In genomic region chr6:12009904-12010634, GRCh38 we compare ENCODE assay signal across 8 cellular contexts. TPM values are rescaled to one million over a fixed set of nuclear protein-coding genes. Genes with fewer than 3 reads are reported as not detected.
DNase-seq lines count a peak whose midpoint lies in the region; TF ChIP-seq lines count a peak whose summit lies in the region.

No MANE protein-coding gene starts in this region.

- peaks cover 5% of the 10 kb centered on the region for H3K79me2 ChIP-seq in fibroblast of lung (ENCODE audit: control insufficient read depth, insufficient read depth, low read length)
- no peaks in the 10 kb centered on the region for H3K79me2 ChIP-seq in parathyroid adenoma

- peaks cover 12% of the 10 kb centered on the region for H3K36me3 Mint-ChIP-seq in activated CD4-positive, alpha-beta T cell treated with anti-CD3 and anti-CD28 coated beads, Interleukin-2, amount 10 ng/mL, durations not matched to agents 7 days and 5 days (ENCODE audit: low read depth)

- H2AFZ ChIP-seq in fibroblast of lung (ENCODE audit: low read length): peak overlapping the region; percentile 61
- peak overlapping the region; percentile 94 for H2AFZ ChIP-seq in parathyroid adenoma

- H3K4me3 Mint-ChIP-seq in activated CD4-positive, alpha-beta T cell treated with anti-CD3 and anti-CD28 coated beads, Interleukin-2, amount 10 ng/mL, durations not matched to agents 7 days and 5 days: peak overlapping the region; percentile 89

- H3K4me1 ChIP-seq in SJSA1 (replicated peaks) (peaks cover 27% of the 10 kb centered on the region), fibroblast of lung (ENCODE audit: control insufficient read depth, extremely low read depth, insufficient read depth, low read length) (peaks cover 2% of the 10 kb centered on the region), parathyroid adenoma (peaks cover 19% of the 10 kb centered on the region)

- no peaks in the 10 kb centered on the region for H3K27me3 ChIP-seq in SJSA1 (replicated peaks)
- H3K27me3 ChIP-seq in fibroblast of lung (ENCODE audit: control insufficient read depth, insufficient read depth, low read length): no peaks in the 10 kb centered on the region
- H3K27me3 ChIP-seq in parathyroid adenoma (ENCODE audit: control insufficient read depth, insufficient read depth, low read length): no peaks in the 10 kb centered on the region

- no peaks in the 10 kb centered on the region for H4K20me1 ChIP-seq in fibroblast of lung (ENCODE audit: control insufficient read depth, extremely low read depth, insufficient read depth, low read length)

- H3K27ac Mint-ChIP-seq in activated CD4-positive, alpha-beta T cell treated with anti-CD3 and anti-CD28 coated beads, Interleukin-2, amount 10 ng/mL, durations not matched to agents 7 days and 5 days: peak overlapping the region; percentile 99

- H3K27me3 Mint-ChIP-seq in activated CD4-positive, alpha-beta T cell treated with anti-CD3 and anti-CD28 coated beads, Interleukin-2, amount 10 ng/mL, durations not matched to agents 7 days and 5 days: no peaks in the 10 kb centered on the region

- H3K36me3 ChIP-seq in SJSA1: peaks cover 7% of the 10 kb centered on the region
- no peaks in the 10 kb centered on the region for H3K36me3 ChIP-seq in fibroblast of lung (ENCODE audit: control insufficient read depth, insufficient read depth, low read length)
- H3K36me3 ChIP-seq in parathyroid adenoma (ENCODE audit: control insufficient read depth, insufficient read depth, low read length): no peaks in the 10 kb centered on the region

- peaks cover 8% of the 10 kb centered on the region for H3K9me3 Mint-ChIP-seq in activated CD4-positive, alpha-beta T cell treated with anti-CD3 and anti-CD28 coated beads, Interleukin-2, amount 10 ng/mL, durations not matched to agents 7 days and 5 days

- no peak for TF ChIP-seq CTCF in fibroblast of lung (conservative IDR thresholded peaks at IDR 0.05 in 1 of 2, IDR thresholded peaks at IDR 0.05 in 1 of 2; ENCODE audit: low read depth in 1 of 2, low read length in 2 of 2)
- no peak for TF ChIP-seq CTCF in parathyroid adenoma (IDR thresholded peaks at IDR 0.05)

- no peaks in the 10 kb centered on the region for H3K9me3 ChIP-seq in SJSA1 (replicated peaks)
- H3K9me3 ChIP-seq in fibroblast of lung (ENCODE audit: control insufficient read depth, insufficient read depth, low read depth, low read length): no peaks in the 10 kb centered on the region
- no peaks in the 10 kb centered on the region for H3K9me3 ChIP-seq in parathyroid adenoma (ENCODE audit: control insufficient read depth, low read length)

- no peak for DNase-seq in activated CD4-positive, alpha-beta T cell treated with anti-CD3 and anti-CD28 coated beads, Interleukin-2, amount 10 ng/mL, durations not matched to agents 7 days and 5 days
- no peak for DNase-seq in activated CD4-positive, alpha-beta T cell treated with anti-CD3 and anti-CD28 coated beads, Interleukin-2, amount 50 U/mL, for 4 hours
- peak in 1 of 2 experiments; percentile 31 for DNase-seq in SJSA1 (ENCODE audit: low read depth in 1 of 2, low spot score in 2 of 2)
- peak; percentile 54 to 66 for DNase-seq in fibroblast of lung (ENCODE audit: low read depth in 2 of 2)
- DNase-seq in SKM-1 (lab: John Stamatoyannopoulos, UW; ENCODE audit: unreplicated experiment): no peak
- no peak for DNase-seq in ureter (ENCODE audit: low spot score)
- DNase-seq in NK-92 (lab: John Stamatoyannopoulos, UW; ENCODE audit: unreplicated experiment): no peak

- H3K27ac ChIP-seq in SJSA1 (peak overlapping the region; percentile 94), fibroblast of lung (ENCODE audit: insufficient read depth, low read length) (peak overlapping the region; percentile 98), parathyroid adenoma (peak overlapping the region; percentile 99)

- peaks cover 43% of the 10 kb centered on the region for H3K4me1 Mint-ChIP-seq in activated CD4-positive, alpha-beta T cell treated with anti-CD3 and anti-CD28 coated beads, Interleukin-2, amount 10 ng/mL, durations not matched to agents 7 days and 5 days

- POLR2A ChIA-PET in activated CD4-positive, alpha-beta T cell treated with anti-CD3 and anti-CD28 coated beads, Interleukin-2, amount 10 ng/mL, durations not matched to agents 7 days and 5 days (lab: Charles Lee): interaction anchor here (0.6 kb wide), 1 partner anchor 776 kb away, joined by 4 read pairs; no protein-coding TSS in a partner anchor

- H3K9ac ChIP-seq in fibroblast of lung (ENCODE audit: insufficient read depth, low read length): peak overlapping the region; percentile 87
- peak overlapping the region; percentile 51 for H3K9ac ChIP-seq in parathyroid adenoma

- H3K4me2 ChIP-seq in fibroblast of lung (ENCODE audit: extremely low read depth, insufficient read depth, low read length) (peak overlapping the region; percentile 98), parathyroid adenoma (ENCODE audit: low read length) (peak overlapping the region; percentile 75)

- peak overlapping the region; percentile 63 for H3K4me3 ChIP-seq in SJSA1
- H3K4me3 ChIP-seq in fibroblast of lung (replicated peaks in 1 of 4; ENCODE audit: control extremely low read depth in 1 of 4, insufficient read depth in 1 of 4, low read depth in 3 of 4, low read length in 4 of 4): peak overlapping the region; percentile 42 to 75 (median 70)
- H3K4me3 ChIP-seq in parathyroid adenoma (ENCODE audit: low read depth, low read length): peak overlapping the region; percentile 65

- CTCF ChIA-PET in activated CD4-positive, alpha-beta T cell treated with anti-CD3 and anti-CD28 coated beads, Interleukin-2, amount 10 ng/mL, durations not matched to agents 7 days and 5 days (lab: Charles Lee): interaction anchor here (0.6 to 0.7 kb wide), 2 partner anchors 42 to 125 kb away, joined by 3 to 5 read pairs; no protein-coding TSS in a partner anchor

RNA-seq across cellular contexts. Expression of gene HIVEP1, which starts 2.0 kb away (rescaled TPM):
- total RNA-seq in activated CD4-positive, alpha-beta T cell treated with anti-CD3 and anti-CD28 coated beads, Interleukin-2, amount 10 ng/mL, durations not matched to agents 7 days and 5 days: 10 to 100 TPM; 24.2 to 33.0 TPM
- 15.8 and 16.3 TPM in 2 replicates for total RNA-seq in SJSA1 (2014; rRNA removed; shearing (Covaris generic))
- total RNA-seq in fibroblast of lung: 9.9 and 10.3 TPM in 2 replicates
- polyA plus RNA-seq in fibroblast of lung: 12.6 and 14.6 TPM in 2 replicates
- polyA plus RNA-seq in fibroblast of lung (2012): 6.1 and 9.6 TPM in 2 replicates
- polyA minus RNA-seq in fibroblast of lung (ENCODE audit: low replicate concordance): 13.7 and 24.3 TPM in 2 replicates
- 42.5 TPM for total RNA-seq in ureter

Comparison
In these comparisons a context has a peak if more than half of its experiments do, and no peak if none do; other contexts are left out.
1. DNase-seq: peak in fibroblast of lung (2 of 2); none in activated CD4-positive, alpha-beta T cell treated with anti-CD3 and anti-CD28 coated beads, Interleukin-2, amount 10 ng/mL, durations not matched to agents 7 days and 5 days (single experiment), activated CD4-positive, alpha-beta T cell treated with anti-CD3 and anti-CD28 coated beads, Interleukin-2, amount 50 U/mL, for 4 hours (0 of 2), SKM-1 (single experiment), ureter (single experiment) and NK-92 (single experiment).
2. Peak in every context shown above with its lines, with median percentiles within 50 percentile points of each other: H3K27ac ChIP-seq and H3K4me3 ChIP-seq.